Comparison of ENCODE assay signal across 14 cellular contexts in the genomic region with DNA sequence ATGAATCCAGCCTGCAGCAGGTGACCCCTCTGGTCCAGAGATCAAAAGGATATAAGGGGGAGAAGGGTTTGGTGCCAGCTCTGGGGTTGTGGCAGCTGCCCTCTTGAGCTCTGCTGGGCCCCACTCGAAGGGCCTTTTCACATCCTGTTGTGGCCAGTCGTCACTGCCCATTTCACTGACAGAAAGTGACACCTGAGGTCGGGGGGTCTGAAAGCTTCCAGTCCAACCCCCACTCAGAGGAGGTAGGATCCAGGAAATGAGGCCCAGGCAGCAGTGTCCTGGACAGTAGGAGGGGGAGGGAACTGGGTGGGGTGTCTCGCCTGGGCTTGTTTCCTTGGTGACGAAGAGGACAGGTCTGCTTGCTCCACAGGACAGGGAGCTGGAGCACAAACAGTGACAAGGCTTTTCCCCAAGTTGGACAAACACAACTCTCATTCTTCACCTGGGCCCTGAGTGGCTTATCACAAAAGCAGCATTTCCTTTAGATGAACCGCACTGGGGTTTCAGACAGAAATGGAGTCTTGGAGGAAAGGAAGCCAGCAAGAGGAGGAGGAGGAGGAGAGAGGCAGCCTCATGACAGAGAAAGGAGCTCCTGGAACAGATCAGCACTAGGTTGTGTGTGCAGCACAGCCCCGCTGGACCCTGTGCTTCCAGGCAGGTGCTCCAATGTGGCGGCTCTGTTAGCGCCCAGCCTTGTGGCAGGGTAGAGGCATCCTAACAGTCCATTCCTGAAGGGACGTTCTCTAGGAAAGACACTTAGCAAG. TPM values are rescaled to one million over a fixed set of nuclear protein-coding genes. Genes with fewer than 3 reads are reported as not detected.
DNase-seq lines count a peak whose midpoint lies in the region; FAIRE-seq and TF ChIP-seq lines count a peak whose summit lies in the region.
"Had no signal": no experiment of that assay in that cellular context is flagged by ENCODE, and none has a peak within 500 bp of the region (broad histone marks: within the 10 kb centered on the region; RNA-seq: fewer than 3 reads in every experiment).

No MANE protein-coding gene starts in this region.

- H2AFZ ChIP-seq in trophoblast cell (ENCODE audit: insufficient read depth, low read length, poor library complexity): no peak overlapping the region

- H3K27ac Mint-ChIP-seq in chondrocyte (ENCODE audit: unreplicated experiment): no peak overlapping the region

- H3K4me1 ChIP-seq in trophoblast cell (ENCODE audit: control insufficient read depth in 1 of 2, insufficient read depth in 2 of 2, low read length in 2 of 2): peaks cover 25 to 30% of the 10 kb centered on the region in 2 experiments
- H3K4me1 ChIP-seq: tibial artery had no signal

- no peaks in the 10 kb centered on the region for H3K9me3 ChIP-seq in trophoblast cell (ENCODE audit: insufficient read depth, low read depth, low read length)
- H3K9me3 ChIP-seq: A549, tibial artery had no signal

- H3K79me2 ChIP-seq in trophoblast cell (ENCODE audit: control insufficient read depth, insufficient read depth, low read length, poor library complexity): peaks cover 4% of the 10 kb centered on the region

- H3K36me3 Mint-ChIP-seq in chondrocyte (ENCODE audit: low read depth): peaks cover 18% of the 10 kb centered on the region

- TF ChIP-seq CTCF in chondrocyte (IDR thresholded peaks at IDR 0.05): no peak

- TF ChIP-seq POLR2A in GM12891 (IDR thresholded peaks at IDR 0.05; ENCODE audit: low read depth, low read length): no peak

- peak overlapping the region; percentile 84 for H4K91ac ChIP-seq in trophoblast cell (ENCODE audit: low read depth, low read length)

- H3K4me3 ChIP-seq in trophoblast cell (ENCODE audit: low read depth, low read length): no peak overlapping the region
- H3K4me3 ChIP-seq: A549, tibial artery had no signal

- WGBS in trophoblast cell (ENCODE audit: extremely low coverage, insufficient coverage, insufficient read length): no CpG with 5 or more reads among the region's 10 CpGs

- no peaks in the 10 kb centered on the region for H3K9me3 Mint-ChIP-seq in chondrocyte (ENCODE audit: low read depth)

- H3K9ac ChIP-seq in trophoblast cell (ENCODE audit: low read length): no peak overlapping the region

- peak overlapping the region; percentile 87 for H3K27ac ChIP-seq in trophoblast cell (ENCODE audit: low read depth, low read length)
- H3K27ac ChIP-seq: tibial artery had no signal

- no peak overlapping the region for H3K4me3 Mint-ChIP-seq in chondrocyte (ENCODE audit: unreplicated experiment)

- peak overlapping the region; percentile 59 for H4K8ac ChIP-seq in trophoblast cell (ENCODE audit: low read depth, low read length)

- H3K18ac ChIP-seq in trophoblast cell (ENCODE audit: low read length): peak overlapping the region; percentile 61

- peak overlapping the region; percentile 23 for H4K12ac ChIP-seq in trophoblast cell (ENCODE audit: low read depth, low read length)

- peaks cover 22% of the 10 kb centered on the region for H3K79me1 ChIP-seq in trophoblast cell (ENCODE audit: low read length)

- peak overlapping the region; percentile 85 for H2BK120ac ChIP-seq in trophoblast cell (ENCODE audit: insufficient read depth, low read length, poor library complexity)

- H3K4me2 ChIP-seq in trophoblast cell (ENCODE audit: low read length): peak overlapping the region; percentile 27
- H3K4me2 ChIP-seq: A549 had no signal

- in situ Hi-C loops in KBM-7 (cut with MboI; ENCODE audit: low pct_unique_long_range_greater_than_20kb, low sequenced_read_pairs): no loop called here

- H2AK5ac ChIP-seq in trophoblast cell (ENCODE audit: low read length): peak overlapping the region; percentile 77

- peak overlapping the region; percentile 87 for H2BK5ac ChIP-seq in trophoblast cell (ENCODE audit: low read depth, low read length, poor library complexity)

- DNase-seq in NCI-H2196 (lab: John Stamatoyannopoulos, UW; ENCODE audit: unreplicated experiment): peak; percentile 55
- no peak for DNase-seq in NCI-H2196 treated with DMSO at 0.1 percent for 48 hours (lab: John Stamatoyannopoulos, UW; ENCODE audit: unreplicated experiment)
- peak; percentile 62 for DNase-seq in KBM-7
- DNase-seq in chondrocyte (ENCODE audit: low spot score): peak; percentile 39
- DNase-seq in trophoblast cell: no peak
- DNase-seq in NCI-H82 (lab: John Stamatoyannopoulos, UW): no peak
- DNase-seq in NK-92 treated with Interleukin-12 subunit alpha and Interleukin-12 subunit beta, amount 100 ng/mL, for 24 hours (lab: John Stamatoyannopoulos, UW): no peak
- no peak for DNase-seq in GM12891 (ENCODE audit: insufficient read length, low spot score)
- DNase-seq: activated T-cell treated with anti-CD3 and anti-CD28 coated beads for 4 hours, left cardiac atrium, NCI-H524 treated with DMSO at 0.1 percent for 48 hours, T-helper 1 cell, tibial artery had no signal

- peaks cover 22 to 26% of the 10 kb centered on the region in 2 experiments for H3K36me3 ChIP-seq in trophoblast cell (ENCODE audit: control insufficient read depth in 1 of 2, insufficient read depth in 2 of 2, low read length in 2 of 2)

- peak overlapping the region; percentile 66 for H3K4ac ChIP-seq in trophoblast cell (ENCODE audit: low read depth, low read length)

- no peaks in the 10 kb centered on the region for H3K27me3 Mint-ChIP-seq in chondrocyte (ENCODE audit: low read depth)

- H3K4me1 Mint-ChIP-seq in chondrocyte (ENCODE audit: low read depth): peaks cover 15% of the 10 kb centered on the region

- H3K14ac ChIP-seq in trophoblast cell (ENCODE audit: low read length): peak overlapping the region; percentile 62

- FAIRE-seq in GM12891 (lab: Jason Lieb, UNC): no peak
- FAIRE-seq: A549 had no signal

- no peaks in the 10 kb centered on the region for H3K27me3 ChIP-seq in trophoblast cell (ENCODE audit: insufficient read depth, low read length)
- H3K27me3 ChIP-seq: tibial artery had no signal

- no peak overlapping the region for H3K23ac ChIP-seq in trophoblast cell (ENCODE audit: low read length)

- peak overlapping the region; percentile 82 for H2BK12ac ChIP-seq in trophoblast cell (ENCODE audit: low read length)

TF ChIP-seq in GM12891, 5 proteins besides CTCF, POLR2A, EP300 and RAD21:
- TF ChIP-seq SPI1 (IDR thresholded peaks at IDR 0.05; ENCODE audit: low read depth, low read length) (no peak), POLR2AphosphoS5 (IDR thresholded peaks at IDR 0.05; ENCODE audit: low read depth, low read length) (no peak), POU2F2 (IDR thresholded peaks at IDR 0.05; ENCODE audit: low read depth, low read length) (no peak), PAX5 (IDR thresholded peaks at IDR 0.05; ENCODE audit: insufficient read depth, low read length, severe bottlenecking) (no peak), TAF1 (IDR thresholded peaks at IDR 0.05; ENCODE audit: low read depth, low read length) (no peak)

RNA-seq across cellular contexts. Expression of a gene that starts 11.0 kb away (rescaled TPM):
- 3.0 to 3.8 TPM (median 3.3 TPM) in 3 replicates for total RNA-seq in chondrocyte
- 3.6 and 4.1 TPM in 2 replicates for polyA plus RNA-seq in trophoblast cell (2013)
- 0.74 TPM for polyA plus RNA-seq in GM12891 (2012; ENCODE audit: low read depth, missing spikeins)

RNA-seq across cellular contexts. Expression of a gene that starts 11.9 kb away (rescaled TPM):
- 3.1 to 5.9 TPM (median 3.6 TPM) in 3 replicates for total RNA-seq in chondrocyte
- polyA plus RNA-seq in trophoblast cell (2013): 0.29 and 0.36 TPM in 2 replicates
- polyA plus RNA-seq in GM12891 (2012; ENCODE audit: low read depth, missing spikeins): not detected

RNA-seq across cellular contexts. Expression of a gene that starts 18.8 kb away (rescaled TPM):
- total RNA-seq in chondrocyte: 96.1 to 129 TPM (median 97.6 TPM) in 3 replicates
- 214 and 233 TPM in 2 replicates for polyA plus RNA-seq in trophoblast cell (2013)
- 436 TPM for polyA plus RNA-seq in GM12891 (2012; ENCODE audit: low read depth, missing spikeins)

RNA-seq across cellular contexts. Expression of a gene that starts 21.5 kb away (rescaled TPM):
- not detected in 3 replicates for total RNA-seq in chondrocyte
- polyA plus RNA-seq in trophoblast cell (2013): 14.2 and 17.6 TPM in 2 replicates
- not detected for polyA plus RNA-seq in GM12891 (2012; ENCODE audit: low read depth, missing spikeins)
- total RNA-seq: left cardiac atrium had no signal
- polyA plus RNA-seq: A549 had no signal

RNA-seq across cellular contexts. Expression of a gene that starts 33.3 kb away (rescaled TPM):
- 10.7 to 12.4 TPM (median 11.6 TPM) in 3 replicates for total RNA-seq in chondrocyte
- 25.4 and 27.9 TPM in 2 replicates for polyA plus RNA-seq in trophoblast cell (2013)
- polyA plus RNA-seq in GM12891 (2012; ENCODE audit: low read depth, missing spikeins): 54.8 TPM

Comparison
In these comparisons a context has a peak if more than half of its experiments do, and no peak if none do; other contexts are left out.
1. DNase-seq: peak in NCI-H2196 (single experiment), KBM-7 (single experiment) and chondrocyte (single experiment); none in NCI-H2196 treated with DMSO at 0.1 percent for 48 hours (single experiment), trophoblast cell (0 of 2), NCI-H82 (single experiment), NK-92 treated with Interleukin-12 subunit alpha and Interleukin-12 subunit beta, amount 100 ng/mL, for 24 hours (single experiment) and GM12891 (single experiment).